1 cellular context compared by ENCODE assay signal in the genomic region with DNA sequence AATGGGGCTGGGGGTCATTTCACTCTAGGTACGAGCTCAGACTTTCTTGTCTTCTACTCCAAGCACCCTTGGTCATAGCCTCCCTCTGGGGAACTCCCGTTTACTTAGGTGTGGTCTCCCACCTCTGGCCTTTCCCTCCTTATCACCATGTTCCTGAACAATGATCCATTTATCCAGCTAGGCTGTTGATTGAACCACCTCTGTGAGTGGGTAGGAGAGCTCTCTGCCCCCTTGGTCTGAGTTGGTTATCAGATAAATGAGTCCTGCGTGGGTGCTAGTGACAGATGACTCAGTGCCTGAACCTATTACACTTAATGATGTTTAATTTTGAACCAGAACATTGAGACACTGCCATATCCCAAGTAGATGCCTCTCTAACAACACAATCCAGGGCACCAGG.
TF ChIP-seq lines count a peak whose summit lies in the region.

No MANE protein-coding gene starts in this region.

TF ChIP-seq in K562, 482 proteins besides CTCF, POLR2A, EP300 and RAD21:
- TF ChIP-seq EGR1 (conservative IDR thresholded peaks at IDR 0.05): peak; percentile 54
- TF ChIP-seq IRF2 (CRISPR knock-in tag; IDR thresholded peaks at IDR 0.05): no peak
